Comparison of ENCODE assay signal across 1 cellular context in the genomic region with DNA sequence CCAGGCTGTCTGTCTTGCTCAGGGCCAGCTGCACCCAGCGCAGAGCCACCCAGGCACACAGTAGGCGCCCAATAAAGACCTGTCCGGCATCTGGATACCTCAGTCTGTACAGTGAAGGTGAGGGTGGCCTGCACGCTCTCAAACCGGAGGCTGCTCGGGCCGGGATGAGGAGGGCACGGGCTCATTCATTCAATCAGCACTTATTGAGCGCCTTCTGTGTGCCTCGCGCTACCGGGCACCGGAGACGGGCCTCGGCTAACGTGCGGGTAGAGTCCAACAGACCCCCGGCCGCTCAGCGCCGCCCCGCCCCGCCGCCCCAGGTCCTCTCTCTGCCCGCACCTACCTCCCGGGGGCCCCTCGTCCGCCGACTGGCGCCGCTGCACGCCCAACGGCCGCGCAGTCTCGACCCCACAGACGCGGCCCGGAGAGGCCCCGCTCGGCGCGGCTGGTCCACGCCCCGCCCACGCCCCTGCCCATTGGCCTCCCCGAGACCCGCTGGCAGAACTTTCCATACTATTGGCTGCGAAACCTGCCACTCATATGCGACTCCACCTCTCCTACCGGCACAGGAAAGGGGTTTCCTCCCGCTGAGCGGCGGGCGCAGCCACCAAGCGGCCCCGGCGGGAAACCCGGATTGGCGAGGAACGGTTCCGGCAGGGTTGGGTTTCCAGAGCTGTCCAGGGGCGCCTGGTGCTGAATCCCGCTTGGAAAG.
TF ChIP-seq lines count a peak whose summit lies in the region.

A gene with protein sequence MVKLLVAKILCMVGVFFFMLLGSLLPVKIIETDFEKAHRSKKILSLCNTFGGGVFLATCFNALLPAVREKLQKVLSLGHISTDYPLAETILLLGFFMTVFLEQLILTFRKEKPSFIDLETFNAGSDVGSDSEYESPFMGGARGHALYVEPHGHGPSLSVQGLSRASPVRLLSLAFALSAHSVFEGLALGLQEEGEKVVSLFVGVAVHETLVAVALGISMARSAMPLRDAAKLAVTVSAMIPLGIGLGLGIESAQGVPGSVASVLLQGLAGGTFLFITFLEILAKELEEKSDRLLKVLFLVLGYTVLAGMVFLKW (minus strand): TSS at position 416 of the 712 bp plus-strand sequence. CDS start 2,760 bp downstream, outside the sequence.

TF ChIP-seq in HEK293, 187 proteins besides CTCF, POLR2A, EP300 and RAD21 (continued from another document and continues in another):
- TF ChIP-seq, protein P1, sequence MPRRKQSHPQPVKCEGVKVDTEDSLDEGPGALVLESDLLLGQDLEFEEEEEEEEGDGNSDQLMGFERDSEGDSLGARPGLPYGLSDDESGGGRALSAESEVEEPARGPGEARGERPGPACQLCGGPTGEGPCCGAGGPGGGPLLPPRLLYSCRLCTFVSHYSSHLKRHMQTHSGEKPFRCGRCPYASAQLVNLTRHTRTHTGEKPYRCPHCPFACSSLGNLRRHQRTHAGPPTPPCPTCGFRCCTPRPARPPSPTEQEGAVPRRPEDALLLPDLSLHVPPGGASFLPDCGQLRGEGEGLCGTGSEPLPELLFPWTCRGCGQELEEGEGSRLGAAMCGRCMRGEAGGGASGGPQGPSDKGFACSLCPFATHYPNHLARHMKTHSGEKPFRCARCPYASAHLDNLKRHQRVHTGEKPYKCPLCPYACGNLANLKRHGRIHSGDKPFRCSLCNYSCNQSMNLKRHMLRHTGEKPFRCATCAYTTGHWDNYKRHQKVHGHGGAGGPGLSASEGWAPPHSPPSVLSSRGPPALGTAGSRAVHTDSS (tag by site-specific recombination; IDR thresholded peaks at IDR 0.05): 0 out of 2 replicates have a peak, but pooled peaks have one; percentile 47
- TF ChIP-seq ZNF768 (tag by site-specific recombination; IDR thresholded peaks at IDR 0.05) (0 out of 2 replicates have a peak, but pooled peaks have one; percentile 38), KLF1 (tag by site-specific recombination; IDR thresholded peaks at IDR 0.05) (peak; percentile 27), ZSCAN16 (tag by site-specific recombination; IDR thresholded peaks at IDR 0.05) (no peak), ZNF138 (tag by site-specific recombination; IDR thresholded peaks at IDR 0.05; ENCODE audit: borderline replicate concordance) (no peak), ZBTB17 (tag by site-specific recombination; IDR thresholded peaks at IDR 0.05) (peak; percentile 67), ZFP3 (tag by site-specific recombination; IDR thresholded peaks at IDR 0.05; ENCODE audit: low read depth) (no peak), ZBTB48 (tag by site-specific recombination; IDR thresholded peaks at IDR 0.05) (no peak), ZIC2 (tag by site-specific recombination; IDR thresholded peaks at IDR 0.05) (peak; percentile 88), ZNF785 (tag by site-specific recombination; IDR thresholded peaks at IDR 0.05) (no peak), ZNF561 (tag by site-specific recombination; IDR thresholded peaks at IDR 0.05; ENCODE audit: borderline replicate concordance) (peak; percentile 83; the same call in 1 of the 2 replicates), ZNF335 (tag by site-specific recombination; conservative IDR thresholded peaks at IDR 0.05) (peak; percentile 82), ZNF510 (tag by site-specific recombination; IDR thresholded peaks at IDR 0.05; ENCODE audit: insufficient replicate concordance) (no peak), ZNF747 (tag by site-specific recombination; IDR thresholded peaks at IDR 0.05) (no peak), ZNF473 (tag by site-specific recombination; IDR thresholded peaks at IDR 0.05) (no peak), HOXA7 (CRISPR knock-in tag; IDR thresholded peaks at IDR 0.05; ENCODE audit: borderline replicate concordance) (no peak), ZNF660 (tag by site-specific recombination; IDR thresholded peaks at IDR 0.05) (peak; percentile 98), ZNF596 (tag by site-specific recombination; IDR thresholded peaks at IDR 0.05) (no peak), GLI4 (tag by site-specific recombination; IDR thresholded peaks at IDR 0.05) (0 out of 2 replicates have a peak, but pooled peaks have one; percentile 46), ZNF571 (tag by site-specific recombination; IDR thresholded peaks at IDR 0.05) (no peak), SP3 (tag by site-specific recombination; IDR thresholded peaks at IDR 0.05) (peak; percentile 81), ZNF544 (tag by site-specific recombination; IDR thresholded peaks at IDR 0.05) (no peak), ZEB2 (tag by site-specific recombination; IDR thresholded peaks at IDR 0.05) (peak; percentile 83), ZNF394 (tag by site-specific recombination; IDR thresholded peaks at IDR 0.05; ENCODE audit: borderline replicate concordance) (peak; percentile 81), WT1 (tag by site-specific recombination; IDR thresholded peaks at IDR 0.05) (no peak), ZNF701 (tag by site-specific recombination; IDR thresholded peaks at IDR 0.05) (no peak), SP2 (tag by site-specific recombination; IDR thresholded peaks at IDR 0.05) (peak; percentile 93), ZNF433 (tag by site-specific recombination; IDR thresholded peaks at IDR 0.05; ENCODE audit: low read depth) (no peak), SALL2 (tag by site-specific recombination; IDR thresholded peaks at IDR 0.05; ENCODE audit: borderline replicate concordance) (no peak), ZNF555 (tag by site-specific recombination; conservative IDR thresholded peaks at IDR 0.05) (no peak), ZBTB21 (tag by site-specific recombination; IDR thresholded peaks at IDR 0.05) (peak; percentile 66), ZNF843 (tag by site-specific recombination; IDR thresholded peaks at IDR 0.05) (peak; percentile 58; the same call in 1 of the 2 replicates), ZNF426 (tag by site-specific recombination; IDR thresholded peaks at IDR 0.05) (no peak)
- TF ChIP-seq, protein P2, sequence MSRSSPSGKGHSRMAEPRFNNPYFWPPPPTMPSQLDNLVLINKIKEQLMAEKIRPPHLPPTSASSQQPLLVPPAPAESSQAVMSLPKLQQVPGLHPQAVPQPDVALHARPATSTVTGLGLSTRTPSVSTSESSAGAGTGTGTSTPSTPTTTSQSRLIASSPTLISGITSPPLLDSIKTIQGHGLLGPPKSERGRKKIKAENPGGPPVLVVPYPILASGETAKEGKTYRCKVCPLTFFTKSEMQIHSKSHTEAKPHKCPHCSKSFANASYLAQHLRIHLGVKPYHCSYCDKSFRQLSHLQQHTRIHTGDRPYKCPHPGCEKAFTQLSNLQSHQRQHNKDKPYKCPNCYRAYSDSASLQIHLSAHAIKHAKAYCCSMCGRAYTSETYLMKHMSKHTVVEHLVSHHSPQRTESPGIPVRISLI (tag by site-specific recombination; IDR thresholded peaks at IDR 0.05): no peak
- TF ChIP-seq, protein P3, sequence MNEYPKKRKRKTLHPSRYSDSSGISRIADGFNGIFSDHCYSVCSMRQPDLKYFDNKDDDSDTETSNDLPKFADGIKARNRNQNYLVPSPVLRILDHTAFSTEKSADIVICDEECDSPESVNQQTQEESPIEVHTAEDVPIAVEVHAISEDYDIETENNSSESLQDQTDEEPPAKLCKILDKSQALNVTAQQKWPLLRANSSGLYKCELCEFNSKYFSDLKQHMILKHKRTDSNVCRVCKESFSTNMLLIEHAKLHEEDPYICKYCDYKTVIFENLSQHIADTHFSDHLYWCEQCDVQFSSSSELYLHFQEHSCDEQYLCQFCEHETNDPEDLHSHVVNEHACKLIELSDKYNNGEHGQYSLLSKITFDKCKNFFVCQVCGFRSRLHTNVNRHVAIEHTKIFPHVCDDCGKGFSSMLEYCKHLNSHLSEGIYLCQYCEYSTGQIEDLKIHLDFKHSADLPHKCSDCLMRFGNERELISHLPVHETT (tag by site-specific recombination; IDR thresholded peaks at IDR 0.05): peak; percentile 96
- TF ChIP-seq, protein P4, sequence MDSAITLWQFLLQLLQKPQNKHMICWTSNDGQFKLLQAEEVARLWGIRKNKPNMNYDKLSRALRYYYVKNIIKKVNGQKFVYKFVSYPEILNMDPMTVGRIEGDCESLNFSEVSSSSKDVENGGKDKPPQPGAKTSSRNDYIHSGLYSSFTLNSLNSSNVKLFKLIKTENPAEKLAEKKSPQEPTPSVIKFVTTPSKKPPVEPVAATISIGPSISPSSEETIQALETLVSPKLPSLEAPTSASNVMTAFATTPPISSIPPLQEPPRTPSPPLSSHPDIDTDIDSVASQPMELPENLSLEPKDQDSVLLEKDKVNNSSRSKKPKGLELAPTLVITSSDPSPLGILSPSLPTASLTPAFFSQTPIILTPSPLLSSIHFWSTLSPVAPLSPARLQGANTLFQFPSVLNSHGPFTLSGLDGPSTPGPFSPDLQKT (IDR thresholded peaks at IDR 0.05; ENCODE audit: borderline replicate concordance, low read depth, low read length): no peak
- TF ChIP-seq, protein P5, sequence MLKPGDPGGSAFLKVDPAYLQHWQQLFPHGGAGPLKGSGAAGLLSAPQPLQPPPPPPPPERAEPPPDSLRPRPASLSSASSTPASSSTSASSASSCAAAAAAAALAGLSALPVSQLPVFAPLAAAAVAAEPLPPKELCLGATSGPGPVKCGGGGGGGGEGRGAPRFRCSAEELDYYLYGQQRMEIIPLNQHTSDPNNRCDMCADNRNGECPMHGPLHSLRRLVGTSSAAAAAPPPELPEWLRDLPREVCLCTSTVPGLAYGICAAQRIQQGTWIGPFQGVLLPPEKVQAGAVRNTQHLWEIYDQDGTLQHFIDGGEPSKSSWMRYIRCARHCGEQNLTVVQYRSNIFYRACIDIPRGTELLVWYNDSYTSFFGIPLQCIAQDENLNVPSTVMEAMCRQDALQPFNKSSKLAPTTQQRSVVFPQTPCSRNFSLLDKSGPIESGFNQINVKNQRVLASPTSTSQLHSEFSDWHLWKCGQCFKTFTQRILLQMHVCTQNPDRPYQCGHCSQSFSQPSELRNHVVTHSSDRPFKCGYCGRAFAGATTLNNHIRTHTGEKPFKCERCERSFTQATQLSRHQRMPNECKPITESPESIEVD (tag by site-specific recombination; IDR thresholded peaks at IDR 0.05): no peak
- TF ChIP-seq, protein P6, sequence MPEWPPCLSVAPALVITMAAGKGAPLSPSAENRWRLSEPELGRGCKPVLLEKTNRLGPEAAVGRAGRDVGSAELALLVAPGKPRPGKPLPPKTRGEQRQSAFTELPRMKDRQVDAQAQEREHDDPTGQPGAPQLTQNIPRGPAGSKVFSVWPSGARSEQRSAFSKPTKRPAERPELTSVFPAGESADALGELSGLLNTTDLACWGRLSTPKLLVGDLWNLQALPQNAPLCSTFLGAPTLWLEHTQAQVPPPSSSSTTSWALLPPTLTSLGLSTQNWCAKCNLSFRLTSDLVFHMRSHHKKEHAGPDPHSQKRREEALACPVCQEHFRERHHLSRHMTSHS (tag by site-specific recombination; IDR thresholded peaks at IDR 0.05): no peak
- TF ChIP-seq, protein P7, sequence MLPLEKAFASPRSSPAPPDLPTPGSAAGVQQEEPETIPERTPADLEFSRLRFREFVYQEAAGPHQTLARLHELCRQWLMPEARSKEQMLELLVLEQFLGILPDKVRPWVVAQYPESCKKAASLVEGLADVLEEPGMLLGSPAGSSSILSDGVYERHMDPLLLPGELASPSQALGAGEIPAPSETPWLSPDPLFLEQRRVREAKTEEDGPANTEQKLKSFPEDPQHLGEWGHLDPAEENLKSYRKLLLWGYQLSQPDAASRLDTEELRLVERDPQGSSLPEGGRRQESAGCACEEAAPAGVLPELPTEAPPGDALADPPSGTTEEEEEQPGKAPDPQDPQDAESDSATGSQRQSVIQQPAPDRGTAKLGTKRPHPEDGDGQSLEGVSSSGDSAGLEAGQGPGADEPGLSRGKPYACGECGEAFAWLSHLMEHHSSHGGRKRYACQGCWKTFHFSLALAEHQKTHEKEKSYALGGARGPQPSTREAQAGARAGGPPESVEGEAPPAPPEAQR (tag by site-specific recombination; IDR thresholded peaks at IDR 0.05): peak; percentile 69; the same call in 1 of the 2 replicates
- TF ChIP-seq, protein P8, sequence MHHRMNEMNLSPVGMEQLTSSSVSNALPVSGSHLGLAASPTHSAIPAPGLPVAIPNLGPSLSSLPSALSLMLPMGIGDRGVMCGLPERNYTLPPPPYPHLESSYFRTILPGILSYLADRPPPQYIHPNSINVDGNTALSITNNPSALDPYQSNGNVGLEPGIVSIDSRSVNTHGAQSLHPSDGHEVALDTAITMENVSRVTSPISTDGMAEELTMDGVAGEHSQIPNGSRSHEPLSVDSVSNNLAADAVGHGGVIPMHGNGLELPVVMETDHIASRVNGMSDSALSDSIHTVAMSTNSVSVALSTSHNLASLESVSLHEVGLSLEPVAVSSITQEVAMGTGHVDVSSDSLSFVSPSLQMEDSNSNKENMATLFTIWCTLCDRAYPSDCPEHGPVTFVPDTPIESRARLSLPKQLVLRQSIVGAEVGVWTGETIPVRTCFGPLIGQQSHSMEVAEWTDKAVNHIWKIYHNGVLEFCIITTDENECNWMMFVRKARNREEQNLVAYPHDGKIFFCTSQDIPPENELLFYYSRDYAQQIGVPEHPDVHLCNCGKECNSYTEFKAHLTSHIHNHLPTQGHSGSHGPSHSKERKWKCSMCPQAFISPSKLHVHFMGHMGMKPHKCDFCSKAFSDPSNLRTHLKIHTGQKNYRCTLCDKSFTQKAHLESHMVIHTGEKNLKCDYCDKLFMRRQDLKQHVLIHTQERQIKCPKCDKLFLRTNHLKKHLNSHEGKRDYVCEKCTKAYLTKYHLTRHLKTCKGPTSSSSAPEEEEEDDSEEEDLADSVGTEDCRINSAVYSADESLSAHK (tag by site-specific recombination; IDR thresholded peaks at IDR 0.05): 0 out of 2 replicates have a peak, but pooled peaks have one; percentile 31
- TF ChIP-seq, protein P9, sequence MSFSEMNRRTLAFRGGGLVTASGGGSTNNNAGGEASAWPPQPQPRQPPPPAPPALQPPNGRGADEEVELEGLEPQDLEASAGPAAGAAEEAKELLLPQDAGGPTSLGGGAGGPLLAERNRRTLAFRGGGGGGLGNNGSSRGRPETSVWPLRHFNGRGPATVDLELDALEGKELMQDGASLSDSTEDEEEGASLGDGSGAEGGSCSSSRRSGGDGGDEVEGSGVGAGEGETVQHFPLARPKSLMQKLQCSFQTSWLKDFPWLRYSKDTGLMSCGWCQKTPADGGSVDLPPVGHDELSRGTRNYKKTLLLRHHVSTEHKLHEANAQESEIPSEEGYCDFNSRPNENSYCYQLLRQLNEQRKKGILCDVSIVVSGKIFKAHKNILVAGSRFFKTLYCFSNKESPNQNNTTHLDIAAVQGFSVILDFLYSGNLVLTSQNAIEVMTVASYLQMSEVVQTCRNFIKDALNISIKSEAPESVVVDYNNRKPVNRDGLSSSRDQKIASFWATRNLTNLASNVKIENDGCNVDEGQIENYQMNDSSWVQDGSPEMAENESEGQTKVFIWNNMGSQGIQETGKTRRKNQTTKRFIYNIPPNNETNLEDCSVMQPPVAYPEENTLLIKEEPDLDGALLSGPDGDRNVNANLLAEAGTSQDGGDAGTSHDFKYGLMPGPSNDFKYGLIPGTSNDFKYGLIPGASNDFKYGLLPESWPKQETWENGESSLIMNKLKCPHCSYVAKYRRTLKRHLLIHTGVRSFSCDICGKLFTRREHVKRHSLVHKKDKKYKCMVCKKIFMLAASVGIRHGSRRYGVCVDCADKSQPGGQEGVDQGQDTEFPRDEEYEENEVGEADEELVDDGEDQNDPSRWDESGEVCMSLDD (tag by site-specific recombination; IDR thresholded peaks at IDR 0.05): peak; percentile 94
- TF ChIP-seq, protein P10, sequence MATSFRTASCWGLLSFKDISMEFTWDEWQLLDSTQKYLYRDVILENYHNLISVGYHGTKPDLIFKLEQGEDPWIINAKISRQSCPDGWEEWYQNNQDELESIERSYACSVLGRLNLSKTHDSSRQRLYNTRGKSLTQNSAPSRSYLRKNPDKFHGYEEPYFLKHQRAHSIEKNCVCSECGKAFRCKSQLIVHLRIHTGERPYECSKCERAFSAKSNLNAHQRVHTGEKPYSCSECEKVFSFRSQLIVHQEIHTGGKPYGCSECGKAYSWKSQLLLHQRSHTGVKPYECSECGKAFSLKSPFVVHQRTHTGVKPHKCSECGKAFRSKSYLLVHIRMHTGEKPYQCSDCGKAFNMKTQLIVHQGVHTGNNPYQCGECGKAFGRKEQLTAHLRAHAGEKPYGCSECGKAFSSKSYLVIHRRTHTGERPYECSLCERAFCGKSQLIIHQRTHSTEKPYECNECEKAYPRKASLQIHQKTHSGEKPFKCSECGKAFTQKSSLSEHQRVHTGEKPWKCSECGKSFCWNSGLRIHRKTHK (tag by site-specific recombination; IDR thresholded peaks at IDR 0.05): no peak
